In genomic region chr11:65134952-65135632, GRCh38 we compare ENCODE assay signal across 8 cellular contexts. TPM values are rescaled to one million over a fixed set of nuclear protein-coding genes. Genes with fewer than 3 reads are reported as not detected.
A peak's percentile ranks its signal among the peaks of the same experiment; 100 is the strongest.
DNase-seq lines count a peak whose midpoint lies in the region; ATAC-seq and TF ChIP-seq lines count a peak whose summit lies in the region.

No MANE protein-coding gene starts in this region.

- POLR2A ChIA-PET in T-cell (lab: Charles Lee) = interaction anchor here (0.6 to 2.4 kb wide), 7 partner anchors 10 to 364 kb away, joined by 3 to 12 read pairs (median 5); partner anchors contain the start of genes ZNHIT2 (in 2 of the 2), FAU (in 1 of the 2), MALAT1 (in 1 of the 2) and MRPL49 (in 1 of the 2)

- H3K4me1 ChIP-seq in left ventricle myocardium inferior = peaks cover 35% of the 10 kb centered on the region
- no peaks in the 10 kb centered on the region for H3K4me1 ChIP-seq in aorta (ENCODE audit: control insufficient read depth in 1 of 2, insufficient read depth in 2 of 2, low read length in 2 of 2)

- in situ Hi-C loops in GM13976 (cut with MboI; ENCODE audit: low sequenced_read_pairs, unreplicated experiment) = no loop called here

- H3K36me3 Mint-ChIP-seq in T-cell (peaks cover 9% of the 10 kb centered on the region), progenitor cell of endocrine pancreas (ENCODE audit: insufficient read depth) (peaks cover 4% of the 10 kb centered on the region)

- peak; percentile 56 for ATAC-seq in HG02870 (IDR thresholded peaks at IDR 0.05; ENCODE audit: unreplicated experiment)
- ATAC-seq in T-cell (replicated peaks in 1 of 4) = peak; percentile 87 to 91 (median 89)
- peak; percentile 92 for ATAC-seq in aorta (ENCODE audit: low FRiP score)

- H3K36me3 ChIP-seq in left ventricle myocardium inferior = peaks cover 30% of the 10 kb centered on the region
- peaks cover 0 to 11% of the 10 kb centered on the region in 2 donors for H3K36me3 ChIP-seq in aorta (ENCODE audit: control insufficient read depth in 1 of 2, insufficient read depth in 2 of 2, low read length in 1 of 2)

- DNase-seq in GM13976 (ENCODE audit: low spot score) (peak; percentile 95), NCI-H146 (lab: John Stamatoyannopoulos, UW) (peak; percentile 98), T-cell (peak in 33 of 34 experiments; percentile 69 to 90 (median 85)), amygdala (lab: John Stamatoyannopoulos, UW) (peak in 55 of 56 donors; percentile 56 to 94 (median 80)), left ventricle myocardium inferior (peak; percentile 89), progenitor cell of endocrine pancreas (ENCODE audit: low spot score, unreplicated experiment) (peak; percentile 80), aorta (peak; percentile 91 to 95)

- CTCF ChIA-PET in T-cell (lab: Charles Lee) = interaction anchor here in 1 of 2 donors (1.3 to 2.0 kb wide), 2 partner anchors 13 to 24 kb away, joined by 9 to 11 read pairs; partner anchors contain the start of genes FAU and MRPL49

- intact Hi-C loops in left ventricle myocardium inferior (cut with micrococcal nuclease) = no loop called here
- intact Hi-C loops in aorta (cut with DNase I) = loop anchor here in 1 of 2 donors (5.0 kb wide), 1 partner anchor 42 kb away; no protein-coding TSS in a partner anchor

- peak overlapping the region; percentile 97 to 100 for H3K27ac Mint-ChIP-seq in T-cell
- peak overlapping the region; percentile 100 for H3K27ac Mint-ChIP-seq in progenitor cell of endocrine pancreas

- H3K27me3 ChIP-seq in left ventricle myocardium inferior (ENCODE audit: low read depth) = no peaks in the 10 kb centered on the region
- H3K27me3 ChIP-seq in aorta (ENCODE audit: control insufficient read depth in 1 of 2, insufficient read depth in 2 of 2, low read length in 1 of 2) = no peaks in the 10 kb centered on the region

- peaks cover 40 to 53% (median 41%) of the 10 kb centered on the region in 3 donors for H3K4me1 Mint-ChIP-seq in T-cell
- H3K4me1 Mint-ChIP-seq in progenitor cell of endocrine pancreas (ENCODE audit: low read depth) = peaks cover 20% of the 10 kb centered on the region

- H3K4me3 ChIP-seq in left ventricle myocardium inferior = peak overlapping the region; percentile 99
- peak overlapping the region; percentile 55 to 68 for H3K4me3 ChIP-seq in aorta (ENCODE audit: low read length in 2 of 2)

- H3K27me3 Mint-ChIP-seq in T-cell (no peaks in the 10 kb centered on the region), progenitor cell of endocrine pancreas (no peaks in the 10 kb centered on the region)

- H3K9me3 Mint-ChIP-seq in T-cell (no peaks in the 10 kb centered on the region), progenitor cell of endocrine pancreas (ENCODE audit: low read depth) (no peaks in the 10 kb centered on the region)

- WGBS in aorta, 2 donors = 1 to 2% methylated on average over 24 of the region's 24 CpGs

- H3K9me3 ChIP-seq in left ventricle myocardium inferior (replicated peaks) (no peaks in the 10 kb centered on the region), aorta (ENCODE audit: control insufficient read depth, low read length) (no peaks in the 10 kb centered on the region)

- H3K27ac ChIP-seq in left ventricle myocardium inferior (replicated peaks) = peak overlapping the region; percentile 100
- peak overlapping the region; percentile 50 to 89 for H3K27ac ChIP-seq in aorta (ENCODE audit: low read depth in 1 of 2, low read length in 2 of 2)

- TF ChIP-seq CTCF in GM13976 (IDR thresholded peaks at IDR 0.05; ENCODE audit: borderline replicate concordance, control extremely low read depth, extremely low read depth, insufficient read depth, missing control alignments) (no peak), left ventricle myocardium inferior (IDR thresholded peaks at IDR 0.05; ENCODE audit: borderline replicate concordance) (no peak), progenitor cell of endocrine pancreas (IDR thresholded peaks at IDR 0.05; ENCODE audit: unreplicated experiment) (no peak)

- H3K4me3 Mint-ChIP-seq in T-cell (peak overlapping the region; percentile 98 to 99 (median 99)), progenitor cell of endocrine pancreas (ENCODE audit: low read depth) (peak overlapping the region; percentile 98)

RNA-seq across cellular contexts. Expression of gene SYVN1, which starts 0.8 kb away (rescaled TPM):
- 10 to 100 TPM; 63.8 to 77.7 (median 68.8) TPM for total RNA-seq in T-cell
- total RNA-seq in left ventricle myocardium inferior = 25.6 TPM
- 48.4 and 49.0 TPM in 2 replicates for total RNA-seq in progenitor cell of endocrine pancreas
- total RNA-seq in aorta = 10 to 100 TPM; 50.2 to 64.0 TPM
- polyA plus RNA-seq in aorta = 10 to 100 TPM in 1 of 2 donors, 1 to 10 TPM in 1; 5.5 to 26.2 TPM

RNA-seq across cellular contexts. Expression of gene MRPL49, which starts 13.0 kb away (rescaled TPM):
- 10 to 100 TPM; 48.3 to 58.8 (median 55.1) TPM for total RNA-seq in T-cell
- total RNA-seq in left ventricle myocardium inferior = 32.1 TPM
- 38.8 and 39.6 TPM in 2 replicates for total RNA-seq in progenitor cell of endocrine pancreas
- 10 to 100 TPM; 35.0 to 37.1 TPM for total RNA-seq in aorta
- polyA plus RNA-seq in aorta = 10 to 100 TPM; 44.2 to 52.2 TPM

RNA-seq across cellular contexts. Expression of gene FAU, which starts 13.2 kb away (rescaled TPM):
- total RNA-seq in T-cell (1,000 to 10,000 TPM; 1,477 to 1,924 (median 1,724) TPM), left ventricle myocardium inferior (629 TPM), progenitor cell of endocrine pancreas (607 and 611 TPM in 2 replicates), aorta (100 to 1,000 TPM; 674 to 804 TPM)
- polyA plus RNA-seq in aorta = 1,000 to 10,000 TPM; 1,037 to 1,172 TPM

RNA-seq across cellular contexts. Expression of gene ZNHIT2, which starts 17.6 kb away (rescaled TPM):
- total RNA-seq in T-cell (10 to 100 TPM in 3 of 5 donors, 1 to 10 TPM in 2; 7.0 to 20.4 (median 18.1) TPM), left ventricle myocardium inferior (6.1 TPM), progenitor cell of endocrine pancreas (10.5 and 11.8 TPM in 2 replicates), aorta (1 to 10 TPM; 4.1 to 7.5 TPM)
- 10 to 100 TPM in 1 of 2 donors, 1 to 10 TPM in 1; 3.4 to 12.9 TPM for polyA plus RNA-seq in aorta

RNA-seq across cellular contexts. Expression of gene TM7SF2, which starts 23.4 kb away (rescaled TPM):
- total RNA-seq in T-cell (10 to 100 TPM; 23.7 to 34.2 (median 28.6) TPM), left ventricle myocardium inferior (56.7 TPM), progenitor cell of endocrine pancreas (123 and 124 TPM in 2 replicates), aorta (1 to 10 TPM; 5.2 to 7.2 TPM)
- polyA plus RNA-seq in aorta = 10 to 100 TPM in 1 of 2 donors, 1 to 10 TPM in 1; 4.0 to 11.8 TPM

Comparison
In these comparisons a context has a peak if more than half of its experiments do, and no peak if none do; other contexts are left out.
1. Peak in every context shown above with its lines: DNase-seq, ATAC-seq, H3K4me3 ChIP-seq and H3K27ac ChIP-seq.